Comparison of ENCODE assay signal across 1 cellular context in the genomic region with DNA sequence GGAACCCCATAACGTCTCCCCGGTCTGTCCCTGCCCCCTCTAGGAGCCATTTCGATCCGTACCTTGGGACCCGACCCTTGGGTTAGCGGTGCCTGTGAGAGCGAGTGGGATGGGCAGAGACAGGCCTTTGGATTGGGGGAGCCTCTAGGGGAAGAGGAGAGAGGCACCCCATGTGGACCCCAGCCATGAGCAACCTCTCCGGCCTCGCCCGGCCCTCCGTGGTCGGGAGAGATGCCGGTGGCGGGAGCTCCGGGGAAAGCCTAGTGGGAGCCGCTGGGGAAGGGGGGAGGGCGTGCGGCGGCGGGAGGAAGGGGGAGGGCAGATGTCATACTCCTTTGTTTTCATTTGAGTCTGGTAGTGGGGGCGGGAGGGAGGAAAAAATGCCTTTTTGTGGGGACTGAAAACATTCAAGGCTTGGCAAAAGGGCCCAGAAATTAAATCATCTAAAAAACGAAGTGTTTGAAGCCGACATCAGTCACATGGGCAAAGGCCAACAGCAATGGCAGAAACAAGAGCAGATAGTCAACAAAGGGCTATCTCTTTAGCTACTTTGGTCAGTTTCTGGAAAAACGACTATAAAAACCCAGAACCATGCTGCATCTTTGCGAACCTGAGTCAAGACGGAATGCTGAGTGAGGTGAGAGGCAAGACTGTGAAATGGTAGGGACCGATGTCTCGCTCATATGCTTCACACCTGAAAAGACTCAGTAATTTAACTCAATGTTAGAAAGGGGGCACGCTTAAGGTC.
A peak's percentile ranks its signal among the peaks of the same experiment; 100 is the strongest.
TF ChIP-seq lines count a peak whose summit lies in the region.

No MANE protein-coding gene starts in this region.

TF ChIP-seq in HEK293, 187 proteins besides CTCF, POLR2A, EP300 and RAD21 (continued from another document):
- TF ChIP-seq ZNF580 (tag by site-specific recombination; IDR thresholded peaks at IDR 0.05) (no peak), ZNF791 (tag by site-specific recombination; IDR thresholded peaks at IDR 0.05) (no peak), MEIS1 (CRISPR knock-in tag; IDR thresholded peaks at IDR 0.05; ENCODE audit: borderline replicate concordance) (no peak), ZNF211 (tag by site-specific recombination; IDR thresholded peaks at IDR 0.05; ENCODE audit: low read depth) (no peak), ZSCAN5A (tag by site-specific recombination; IDR thresholded peaks at IDR 0.05) (no peak), ZNF664 (tag by site-specific recombination; IDR thresholded peaks at IDR 0.05) (no peak), ZNF19 (tag by site-specific recombination; IDR thresholded peaks at IDR 0.05; ENCODE audit: low read depth) (no peak), KLF9 (tag by site-specific recombination; IDR thresholded peaks at IDR 0.05; ENCODE audit: low read depth) (0 out of 2 replicates have a peak, but pooled peaks have one; percentile 6), ZBTB26 (tag by site-specific recombination; optimal IDR thresholded peaks at IDR 0.05) (no peak), ZBTB21 (tag by site-specific recombination; IDR thresholded peaks at IDR 0.05) (no peak), ZNF555 (tag by site-specific recombination; conservative IDR thresholded peaks at IDR 0.05) (no peak), SCRT1 (tag by site-specific recombination; IDR thresholded peaks at IDR 0.05; ENCODE audit: borderline replicate concordance) (no peak), ZNF623 (tag by site-specific recombination; IDR thresholded peaks at IDR 0.05) (no peak), ZNF785 (tag by site-specific recombination; IDR thresholded peaks at IDR 0.05) (no peak), ZNF514 (tag by site-specific recombination; IDR thresholded peaks at IDR 0.05) (no peak), ZBTB17 (tag by site-specific recombination; IDR thresholded peaks at IDR 0.05) (no peak), ZSCAN4 (tag by site-specific recombination; IDR thresholded peaks at IDR 0.05) (no peak), EGR2 (tag by site-specific recombination; IDR thresholded peaks at IDR 0.05; ENCODE audit: low read depth) (peak; percentile 21; the same call in 1 of the 2 replicates), ZNF266 (tag by site-specific recombination; IDR thresholded peaks at IDR 0.05; ENCODE audit: low read depth) (no peak), OSR2 (tag by site-specific recombination; IDR thresholded peaks at IDR 0.05) (no peak), ZNF654 (tag by site-specific recombination; IDR thresholded peaks at IDR 0.05; ENCODE audit: low read depth) (no peak), KLF1 (tag by site-specific recombination; IDR thresholded peaks at IDR 0.05) (0 out of 2 replicates have a peak, but pooled peaks have one; percentile 4), ZNF174 (tag by site-specific recombination; IDR thresholded peaks at IDR 0.05) (no peak), REPIN1 (tag by site-specific recombination; IDR thresholded peaks at IDR 0.05; ENCODE audit: low read depth) (no peak), ZNF426 (tag by site-specific recombination; IDR thresholded peaks at IDR 0.05) (no peak), ZNF626 (tag by site-specific recombination; IDR thresholded peaks at IDR 0.05) (no peak)
- TF ChIP-seq, protein P1, sequence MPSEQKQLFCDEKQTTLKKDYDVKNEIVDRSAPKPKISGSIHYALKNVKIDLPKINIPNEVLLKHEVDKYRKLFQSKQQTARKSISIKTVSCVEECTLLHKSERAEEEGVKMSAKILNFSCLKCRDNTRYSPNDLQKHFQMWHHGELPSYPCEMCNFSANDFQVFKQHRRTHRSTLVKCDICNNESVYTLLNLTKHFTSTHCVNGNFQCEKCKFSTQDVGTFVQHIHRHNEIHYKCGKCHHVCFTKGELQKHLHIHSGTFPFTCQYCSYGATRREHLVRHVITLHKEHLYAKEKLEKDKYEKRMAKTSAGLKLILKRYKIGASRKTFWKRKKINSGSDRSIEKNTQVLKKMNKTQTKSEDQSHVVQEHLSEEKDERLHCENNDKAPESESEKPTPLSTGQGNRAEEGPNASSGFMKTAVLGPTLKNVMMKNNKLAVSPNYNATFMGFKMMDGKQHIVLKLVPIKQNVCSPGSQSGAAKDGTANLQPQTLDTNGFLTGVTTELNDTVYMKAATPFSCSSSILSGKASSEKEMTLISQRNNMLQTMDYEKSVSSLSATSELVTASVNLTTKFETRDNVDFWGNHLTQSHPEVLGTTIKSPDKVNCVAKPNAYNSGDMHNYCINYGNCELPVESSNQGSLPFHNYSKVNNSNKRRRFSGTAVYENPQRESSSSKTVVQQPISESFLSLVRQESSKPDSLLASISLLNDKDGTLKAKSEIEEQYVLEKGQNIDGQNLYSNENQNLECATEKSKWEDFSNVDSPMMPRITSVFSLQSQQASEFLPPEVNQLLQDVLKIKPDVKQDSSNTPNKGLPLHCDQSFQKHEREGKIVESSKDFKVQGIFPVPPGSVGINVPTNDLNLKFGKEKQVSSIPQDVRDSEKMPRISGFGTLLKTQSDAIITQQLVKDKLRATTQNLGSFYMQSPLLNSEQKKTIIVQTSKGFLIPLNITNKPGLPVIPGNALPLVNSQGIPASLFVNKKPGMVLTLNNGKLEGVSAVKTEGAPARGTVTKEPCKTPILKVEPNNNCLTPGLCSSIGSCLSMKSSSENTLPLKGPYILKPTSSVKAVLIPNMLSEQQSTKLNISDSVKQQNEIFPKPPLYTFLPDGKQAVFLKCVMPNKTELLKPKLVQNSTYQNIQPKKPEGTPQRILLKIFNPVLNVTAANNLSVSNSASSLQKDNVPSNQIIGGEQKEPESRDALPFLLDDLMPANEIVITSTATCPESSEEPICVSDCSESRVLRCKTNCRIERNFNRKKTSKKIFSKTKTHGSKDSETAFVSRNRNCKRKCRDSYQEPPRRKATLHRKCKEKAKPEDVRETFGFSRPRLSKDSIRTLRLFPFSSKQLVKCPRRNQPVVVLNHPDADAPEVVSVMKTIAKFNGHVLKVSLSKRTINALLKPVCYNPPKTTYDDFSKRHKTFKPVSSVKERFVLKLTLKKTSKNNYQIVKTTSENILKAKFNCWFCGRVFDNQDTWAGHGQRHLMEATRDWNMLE (tag by site-specific recombination; conservative IDR thresholded peaks at IDR 0.05; ENCODE audit: low read depth): no peak
